In the genomic region with DNA sequence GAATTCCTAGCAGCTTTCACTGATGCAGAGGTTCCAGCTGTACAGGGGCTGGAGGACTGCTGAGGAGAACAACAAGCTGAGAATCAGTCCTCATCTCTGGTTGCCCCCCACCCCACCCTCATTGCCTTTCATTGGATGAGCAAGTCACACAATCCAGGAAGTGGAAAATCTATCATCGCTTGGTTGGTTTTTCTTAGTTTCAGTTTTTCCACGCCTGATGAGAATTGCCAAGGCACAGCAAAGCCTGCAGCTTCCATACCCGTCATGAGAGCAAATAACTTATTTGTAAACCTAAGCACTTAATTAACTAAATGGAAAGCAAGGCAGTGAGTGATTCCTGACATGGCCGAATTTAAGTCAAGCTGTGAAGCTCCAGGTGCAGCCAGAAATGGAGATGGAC, we compare ENCODE assay signal across 9 cellular contexts. TPM values are rescaled to one million over a fixed set of nuclear protein-coding genes. Genes with fewer than 3 reads are reported as not detected.
DNase-seq lines count a peak whose midpoint lies in the region; ATAC-seq, FAIRE-seq and TF ChIP-seq lines count a peak whose summit lies in the region.
"Had no signal": no experiment of that assay in that cellular context is flagged by ENCODE, and none has a peak within 500 bp of the region (broad histone marks: within the 10 kb centered on the region; RNA-seq: fewer than 3 reads in every experiment).

No MANE protein-coding gene starts in this region.

- H3K4me1 Mint-ChIP-seq in activated T-cell treated with anti-CD3 and anti-CD28 coated beads, Interleukin-2, amount 50 U/mL, for 4 hours (ENCODE audit: low read depth) = peaks cover 18% of the 10 kb centered on the region

- TF ChIP-seq CTCF in HepG2 (CRISPR knock-in tag; IDR thresholded peaks at IDR 0.05) (no peak), suprapubic skin (IDR thresholded peaks at IDR 0.05) (no peak)

- H3K4me3 ChIP-seq in HepG2 (replicated peaks in 1 of 3; ENCODE audit: insufficient read depth in 1 of 3, low read depth in 2 of 3, low read length in 3 of 3) = peak overlapping the region; percentile 6 to 25 (median 24); a peak in 3 of 6 replicates
- peak overlapping the region; percentile 32 for H3K4me3 ChIP-seq in suprapubic skin
- H3K4me3 ChIP-seq: mucosa of descending colon had no signal

- H3K9ac ChIP-seq in HepG2 (ENCODE audit: insufficient read depth, low read depth, low read length) = no peak overlapping the region

- H3K9me3 ChIP-seq in HepG2 (ENCODE audit: low read length) (no peaks in the 10 kb centered on the region), suprapubic skin (no peaks in the 10 kb centered on the region)
- H3K9me3 ChIP-seq: mucosa of descending colon had no signal

- FAIRE-seq in HepG2 (lab: Jason Lieb, UNC) = no peak

- peak overlapping the region; percentile 58 for H3K4me2 ChIP-seq in HepG2 (ENCODE audit: low read depth, low read length)

- peak; percentile 59 to 63 for ATAC-seq in activated T-cell treated with anti-CD3 and anti-CD28 coated beads, Interleukin-2, amount 50 U/mL, for 4 hours
- ATAC-seq in HepG2 = no peak
- ATAC-seq in GM18502 (IDR thresholded peaks at IDR 0.05; ENCODE audit: poor library complexity, unreplicated experiment) = no peak
- ATAC-seq: mucosa of descending colon had no signal

- H3K36me3 ChIP-seq in HepG2 (replicated peaks in 1 of 2; ENCODE audit: control insufficient read depth in 1 of 2, insufficient read depth in 2 of 2, low read length in 2 of 2) = no peaks in the 10 kb centered on the region
- H3K36me3 ChIP-seq in suprapubic skin = no peaks in the 10 kb centered on the region

- H3K4me1 ChIP-seq in HepG2 (ENCODE audit: insufficient read depth, low read length) (no peaks in the 10 kb centered on the region), suprapubic skin (no peaks in the 10 kb centered on the region)

- WGBS in HepG2 (ENCODE audit: low lambda C conversion rate) = 32% methylated on average over 4 of the region's 4 CpGs
- 66% methylated on average over 4 of the region's 4 CpGs for WGBS in suprapubic skin

- CTCF ChIA-PET in HepG2 (lab: Yijun Ruan, JAX; ENCODE audit: low intra/inter-chr PET ratio, low total read pairs) = no interaction called here

- intact Hi-C loops in HepG2 (cut with micrococcal nuclease; ENCODE audit: unreplicated experiment) = no loop called here

- H3K27me3 ChIP-seq in HepG2 (ENCODE audit: control insufficient read depth in 1 of 2, insufficient read depth in 2 of 2, low read length in 2 of 2) = no peaks in the 10 kb centered on the region
- no peaks in the 10 kb centered on the region for H3K27me3 ChIP-seq in suprapubic skin

- H3K79me2 ChIP-seq in HepG2 (ENCODE audit: insufficient read depth, low read length) = no peaks in the 10 kb centered on the region

- TF ChIP-seq RAD21 in HepG2 (CRISPR knock-in tag; IDR thresholded peaks at IDR 0.05) = no peak

- peak overlapping the region; percentile 73 for H3K4me3 Mint-ChIP-seq in activated T-cell treated with anti-CD3 and anti-CD28 coated beads, Interleukin-2, amount 50 U/mL, for 4 hours

- H4K20me1 ChIP-seq in HepG2 (ENCODE audit: insufficient read depth, low read length) = no peaks in the 10 kb centered on the region

- TF ChIP-seq POLR2A in HepG2 (IDR thresholded peaks at IDR 0.05; ENCODE audit: insufficient read depth in 1 of 2, low read depth in 2 of 2, low read length in 2 of 2) (no peak), suprapubic skin (IDR thresholded peaks at IDR 0.05) (no peak)

- POLR2A ChIA-PET in HepG2 (lab: Yijun Ruan, JAX) = interaction anchor here (1.0 to 1.3 kb wide), 2 partner anchors 57 to 67 kb away, joined by 3 read pairs; no protein-coding TSS in a partner anchor

- BruUV-seq in HepG2 (replicated peaks; lab: Mats Ljungman, UMichigan) = no TSS peak

- no peak overlapping the region for H2AFZ ChIP-seq in HepG2 (ENCODE audit: low read length)

- TF ChIP-seq EP300 in HepG2 (IDR thresholded peaks at IDR 0.05; ENCODE audit: low read depth in 2 of 2, low read length in 2 of 2) = no peak
- TF ChIP-seq EP300 in HepG2 (CRISPR knock-in tag; IDR thresholded peaks at IDR 0.05; ENCODE audit: borderline replicate concordance) = no peak
- no peak for TF ChIP-seq EP300 in suprapubic skin (IDR thresholded peaks at IDR 0.05)

- no peaks in the 10 kb centered on the region for H3K27me3 Mint-ChIP-seq in activated T-cell treated with anti-CD3 and anti-CD28 coated beads, Interleukin-2, amount 50 U/mL, for 4 hours (ENCODE audit: low read depth)

- H3K27ac ChIP-seq in HepG2 (ENCODE audit: extremely low read length, insufficient read depth, low read length) (no peak overlapping the region), suprapubic skin (no peak overlapping the region)

- no peaks in the 10 kb centered on the region for H3K36me3 Mint-ChIP-seq in activated T-cell treated with anti-CD3 and anti-CD28 coated beads, Interleukin-2, amount 50 U/mL, for 4 hours (ENCODE audit: insufficient read depth)

- no peaks in the 10 kb centered on the region for H3K9me3 Mint-ChIP-seq in activated T-cell treated with anti-CD3 and anti-CD28 coated beads, Interleukin-2, amount 50 U/mL, for 4 hours

- in situ Hi-C loops in HepG2 (cut with HindIII; ENCODE audit: extremely low pct_ligation_motif_present, low pct_unique_long_range_greater_than_20kb) = no loop called here

- DNase-seq in NCI-H510A treated with DMSO at 0.1 percent for 48 hours (lab: John Stamatoyannopoulos, UW) (peak; percentile 2), NCI-H510A (lab: John Stamatoyannopoulos, UW) (no peak), HepG2 (ENCODE audit: low spot score) (no peak), suprapubic skin (ENCODE audit: low spot score in 2 of 2) (no peak), cerebellum (ENCODE audit: low spot score) (no peak), HPDE6-E6E7 (ENCODE audit: extremely low spot score) (no peak)
- peak; percentile 20 for DNase-seq in activated T-cell treated with anti-CD3 and anti-CD28 coated beads, Interleukin-2, amount 50 U/mL, for 4 hours

TF ChIP-seq in HepG2, 621 proteins besides CTCF, POLR2A, EP300 and RAD21:
- TF ChIP-seq ZNF576 (CRISPR knock-in tag; IDR thresholded peaks at IDR 0.05) = no peak
- peak; percentile 33; the same call in 1 of the 2 replicates for TF ChIP-seq ELF1 (CRISPR knock-in tag; IDR thresholded peaks at IDR 0.05)

RNA-seq across cellular contexts. Expression of gene LIPC, which starts 21.4 kb away (rescaled TPM):
- total RNA-seq in activated T-cell treated with anti-CD3 and anti-CD28 coated beads, Interleukin-2, amount 50 U/mL, for 4 hours = under 1 TPM in 1 of 3 donors, not detected in 2; 0.28 TPM
- 15.0 and 26.0 TPM in 2 replicates for total RNA-seq in HepG2 (2016; rRNA removed; fragmentation: Illumina TruSeq; extraction: Trizol)
- total RNA-seq in HepG2 (2016; cell fraction: cytosol; rRNA removed; fragmentation: Illumina TruSeq; extraction: Trizol; ENCODE audit: low read depth) = 3.6 and 5.6 TPM in 2 replicates
- total RNA-seq in HepG2 (2016; cell fraction: insoluble cytoplasmic fraction; rRNA removed; fragmentation: Illumina TruSeq; extraction: Trizol) = 14.4 and 27.2 TPM in 2 replicates
- total RNA-seq in HepG2 (2016; cell fraction: membrane; rRNA removed; fragmentation: Illumina TruSeq; extraction: Trizol) = 9.5 and 11.4 TPM in 2 replicates
- total RNA-seq in HepG2 (2016; cell fraction: nucleus; rRNA removed; fragmentation: Illumina TruSeq; extraction: Trizol) = 31.9 and 35.6 TPM in 2 replicates
- polyA plus RNA-seq in HepG2 (2011; rRNA removed) = 38.0 and 46.9 TPM in 2 replicates
- polyA plus RNA-seq in HepG2 (2011; cell fraction: cytosol; rRNA removed) = 32.6 and 40.5 TPM in 2 replicates
- polyA plus RNA-seq in HepG2 (2011; cell fraction: nucleus; rRNA removed) = 25.6 and 27.7 TPM in 2 replicates
- polyA plus RNA-seq in HepG2 (2012) = 28.9 and 34.2 TPM in 2 replicates
- 9.2 and 9.9 TPM in 2 replicates for polyA plus RNA-seq in HepG2 (2016; cell fraction: cytosol; fragmentation: Illumina TruSeq; extraction: Trizol; ENCODE audit: low read depth)
- polyA plus RNA-seq in HepG2 (2016; cell fraction: insoluble cytoplasmic fraction; fragmentation: Illumina TruSeq; extraction: Trizol; ENCODE audit: low read depth) = 20.8 and 21.9 TPM in 2 replicates
- 13.3 and 17.3 TPM in 2 replicates for polyA plus RNA-seq in HepG2 (2016; cell fraction: membrane; fragmentation: Illumina TruSeq; extraction: Trizol; ENCODE audit: low read depth)
- 46.6 and 49.7 TPM in 2 replicates for polyA plus RNA-seq in HepG2 (2016; cell fraction: nucleus; fragmentation: Illumina TruSeq; extraction: Trizol; ENCODE audit: insufficient read depth, low read depth)
- 66.7 TPM in 1 of 2 replicates, not detected in the other for polyA minus RNA-seq in HepG2 (2011; rRNA and poly(A)+ RNA removed; ENCODE audit: low replicate concordance)
- 17.8 and 19.8 TPM in 2 replicates for polyA minus RNA-seq in HepG2 (2011; cell fraction: cytosol; rRNA and poly(A)+ RNA removed)
- 21.2 and 25.1 TPM in 2 replicates for polyA minus RNA-seq in HepG2 (2011; cell fraction: nucleus; rRNA and poly(A)+ RNA removed)
- under 1 TPM in 2 of 4 donors, not detected in 2; 0.26 to 0.96 TPM for total RNA-seq in suprapubic skin
- total RNA-seq in cerebellum = not detected

Comparison
In these comparisons a context has a peak if more than half of its experiments do, and no peak if none do; other contexts are left out.
1. DNase-seq: peak in NCI-H510A treated with DMSO at 0.1 percent for 48 hours (single experiment) and activated T-cell treated with anti-CD3 and anti-CD28 coated beads, Interleukin-2, amount 50 U/mL, for 4 hours (single experiment); none in NCI-H510A (single experiment), HepG2 (single experiment), suprapubic skin (0 of 2), cerebellum (single experiment) and HPDE6-E6E7 (single experiment).
2. ATAC-seq: peak in activated T-cell treated with anti-CD3 and anti-CD28 coated beads, Interleukin-2, amount 50 U/mL, for 4 hours (2 of 2); none in HepG2 (single experiment) and GM18502 (single experiment).